11 cellular contexts compared by ENCODE assay signal in genomic region chr2:134122610-134123009, GRCh38.
DNase-seq lines count a peak whose midpoint lies in the region; ATAC-seq and TF ChIP-seq lines count a peak whose summit lies in the region.
"Had no signal": no experiment of that assay in that cellular context is flagged by ENCODE, and none has a peak within 500 bp of the region (broad histone marks: within the 10 kb centered on the region; RNA-seq: fewer than 3 reads in every experiment).

No MANE protein-coding gene starts in this region.

- CTCF ChIA-PET in OCI-LY7 (lab: Charles Lee; ENCODE audit: unreplicated experiment): interaction anchor here (0.7 to 0.9 kb wide), 2 partner anchors 123 to 161 kb away, joined by 3 read pairs; no protein-coding TSS in a partner anchor

- H3K36me3 ChIP-seq in OCI-LY7 (ENCODE audit: insufficient read depth, low read length) (peaks cover 10% of the 10 kb centered on the region; the same call in 1 of the 2 replicates), endodermal cell (ENCODE audit: control insufficient read depth, insufficient read depth, low read length) (no peaks in the 10 kb centered on the region), testis (ENCODE audit: low read depth, missing control alignments) (no peaks in the 10 kb centered on the region)
- H3K36me3 ChIP-seq: left lung had no signal

- DNase-seq in stimulated activated naive CD8-positive, alpha-beta T cell treated with anti-CD3 and anti-CD28 coated beads, Interleukin-15, Interleukin-2, amounts not matched to agents 100 U/mL and 50 U/mL, for 24 hours: no peak
- DNase-seq in OCI-LY7 (ENCODE audit: low spot score) (peak; percentile 53), endodermal cell (peak; percentile 70), NOMO-1 treated with dmso at 0.1 percent for 144 hours (lab: John Stamatoyannopoulos, UW; ENCODE audit: unreplicated experiment) (no peak), testis (no peak)
- DNase-seq: GF-D8, left lung, NCI-H524 treated with DMSO at 0.1 percent for 48 hours had no signal

- intact Hi-C loops in OCI-LY7 (cut with micrococcal nuclease; ENCODE audit: unreplicated experiment) (loop anchor here (5.0 kb wide), 1 partner anchor 170 kb away; no protein-coding TSS in a partner anchor), testis (cut with DNase I; ENCODE audit: low total_unique reads) (no loop called here)

- peak overlapping the region; percentile 62 for H3K4me3 Mint-ChIP-seq in stimulated activated naive CD8-positive, alpha-beta T cell treated with anti-CD3 and anti-CD28 coated beads, Interleukin-15, Interleukin-2, amounts not matched to agents 100 ng/mL and 50 ng/mL, for 24 hours
- H3K4me3 Mint-ChIP-seq in endodermal cell: peak overlapping the region; percentile 73

- peak overlapping the region; percentile 91 for H3K4me2 ChIP-seq in OCI-LY7 (ENCODE audit: low read length)

- H3K9me2 ChIP-seq in OCI-LY7 (ENCODE audit: insufficient read depth, low read length): no peaks in the 10 kb centered on the region

- no peak overlapping the region for H3K27ac Mint-ChIP-seq in stimulated activated naive CD8-positive, alpha-beta T cell treated with anti-CD3 and anti-CD28 coated beads, Interleukin-15, Interleukin-2, amounts not matched to agents 100 ng/mL and 50 ng/mL, for 24 hours
- H3K27ac Mint-ChIP-seq in endodermal cell: no peak overlapping the region

- H3K79me2 ChIP-seq in OCI-LY7 (ENCODE audit: insufficient read depth, low read depth, low read length): peaks cover 63% of the 10 kb centered on the region; the same call in 1 of the 2 replicates

- POLR2A ChIA-PET in OCI-LY7 (lab: Charles Lee): interaction anchor here (1.0 kb wide), 1 partner anchor 83 kb away, joined by 3 read pairs; no protein-coding TSS in a partner anchor

- H3K27ac ChIP-seq in OCI-LY7 (ENCODE audit: low read depth, low read length, poor library complexity, severe bottlenecking) (no peak overlapping the region), endodermal cell (ENCODE audit: low read depth, low read length) (no peak overlapping the region), testis (no peak overlapping the region)
- H3K27ac ChIP-seq: left lung had no signal

- no peaks in the 10 kb centered on the region for H3K9me3 Mint-ChIP-seq in stimulated activated naive CD8-positive, alpha-beta T cell treated with anti-CD3 and anti-CD28 coated beads, Interleukin-15, Interleukin-2, amounts not matched to agents 100 ng/mL and 50 ng/mL, for 24 hours
- H3K9me3 Mint-ChIP-seq in endodermal cell: no peaks in the 10 kb centered on the region

- no peaks in the 10 kb centered on the region for H3K9me3 ChIP-seq in OCI-LY7 (ENCODE audit: low read length)
- H3K9me3 ChIP-seq in endodermal cell (ENCODE audit: control insufficient read depth, low read length): no peaks in the 10 kb centered on the region
- H3K9me3 ChIP-seq in testis: no peaks in the 10 kb centered on the region
- H3K9me3 ChIP-seq: left lung had no signal

- peaks cover 59% of the 10 kb centered on the region for H3K4me1 ChIP-seq in OCI-LY7 (ENCODE audit: insufficient read depth, low read length, poor library complexity, severe bottlenecking)
- H3K4me1 ChIP-seq in endodermal cell (ENCODE audit: control insufficient read depth, insufficient read depth, low read length): peaks cover 4% of the 10 kb centered on the region
- peaks cover 10% of the 10 kb centered on the region for H3K4me1 ChIP-seq in testis

- TF ChIP-seq POLR2A in testis (IDR thresholded peaks at IDR 0.05): no peak

- no TSS peak for BruUV-seq in OCI-LY7 (replicated peaks; lab: Mats Ljungman, UMichigan)

- H3K27me3 ChIP-seq in endodermal cell (ENCODE audit: control insufficient read depth, insufficient read depth, low read length, poor library complexity, severe bottlenecking) (no peaks in the 10 kb centered on the region), testis (no peaks in the 10 kb centered on the region)
- H3K27me3 ChIP-seq: left lung had no signal

- no peaks in the 10 kb centered on the region for H3K27me3 Mint-ChIP-seq in stimulated activated naive CD8-positive, alpha-beta T cell treated with anti-CD3 and anti-CD28 coated beads, Interleukin-15, Interleukin-2, amounts not matched to agents 100 ng/mL and 50 ng/mL, for 24 hours
- H3K27me3 Mint-ChIP-seq in endodermal cell (ENCODE audit: insufficient read depth): peaks cover 9% of the 10 kb centered on the region

- H2AFZ ChIP-seq in OCI-LY7 (ENCODE audit: low read length): no peak overlapping the region

- WGBS in endodermal cell (ENCODE audit: insufficient coverage in 1 of 2, insufficient read length in 1 of 2), 2 experiments: 77% methylated on average over 3 of the region's 3 CpGs; no CpG with 5 or more reads in 1 of the 2 experiments
- WGBS in testis, 2 donors: 34 to 62% methylated on average over 3 of the region's 3 CpGs

- peaks cover 78% of the 10 kb centered on the region for H3K4me1 Mint-ChIP-seq in stimulated activated naive CD8-positive, alpha-beta T cell treated with anti-CD3 and anti-CD28 coated beads, Interleukin-15, Interleukin-2, amounts not matched to agents 100 ng/mL and 50 ng/mL, for 24 hours (ENCODE audit: low read depth)
- H3K4me1 Mint-ChIP-seq in endodermal cell: peaks cover 27% of the 10 kb centered on the region

- no peak overlapping the region for H3K9ac ChIP-seq in endodermal cell (ENCODE audit: extremely low read depth, low read length, poor library complexity, severe bottlenecking)

- TF ChIP-seq CTCF in OCI-LY7 (conservative IDR thresholded peaks at IDR 0.05; ENCODE audit: low read length) (peak; percentile 52), endodermal cell (conservative IDR thresholded peaks at IDR 0.05) (peak; percentile 65), testis (IDR thresholded peaks at IDR 0.05) (no peak)

- H3K36me3 Mint-ChIP-seq in stimulated activated naive CD8-positive, alpha-beta T cell treated with anti-CD3 and anti-CD28 coated beads, Interleukin-15, Interleukin-2, amounts not matched to agents 100 ng/mL and 50 ng/mL, for 24 hours (ENCODE audit: low read depth): no peaks in the 10 kb centered on the region
- peaks cover 2% of the 10 kb centered on the region for H3K36me3 Mint-ChIP-seq in endodermal cell (ENCODE audit: low read depth)

- H3K4me3 ChIP-seq in OCI-LY7 (ENCODE audit: low read depth, low read length, poor library complexity, severe bottlenecking): no peak overlapping the region
- H3K4me3 ChIP-seq in endodermal cell (ENCODE audit: low read length): no peak overlapping the region
- H3K4me3 ChIP-seq in testis: no peak overlapping the region
- H3K4me3 ChIP-seq: left lung had no signal

- no peak for ATAC-seq in stimulated activated naive CD8-positive, alpha-beta T cell treated with anti-CD3 and anti-CD28 coated beads, Interleukin-15, Interleukin-2, amounts not matched to agents 100 U/mL and 50 U/mL, for 24 hours
- no peak for ATAC-seq in HG03457 (IDR thresholded peaks at IDR 0.05; ENCODE audit: unreplicated experiment)
- ATAC-seq in GM21360 (IDR thresholded peaks at IDR 0.05; ENCODE audit: unreplicated experiment): no peak
- ATAC-seq: left lung had no signal

- peaks cover 52% of the 10 kb centered on the region for H4K20me1 ChIP-seq in OCI-LY7 (ENCODE audit: insufficient read depth, low read length)

Comparison
In these comparisons a context has a peak if more than half of its experiments do, and no peak if none do; other contexts are left out.
1. DNase-seq: peak in OCI-LY7 (single experiment) and endodermal cell (single experiment); none in stimulated activated naive CD8-positive, alpha-beta T cell treated with anti-CD3 and anti-CD28 coated beads, Interleukin-15, Interleukin-2, amounts not matched to agents 100 U/mL and 50 U/mL, for 24 hours (single experiment), NOMO-1 treated with dmso at 0.1 percent for 144 hours (single experiment) and testis (single experiment).
2. CTCF ChIP-seq: peak in OCI-LY7 (single experiment) and endodermal cell (single experiment); none in testis (0 of 3).